In the genomic region with DNA sequence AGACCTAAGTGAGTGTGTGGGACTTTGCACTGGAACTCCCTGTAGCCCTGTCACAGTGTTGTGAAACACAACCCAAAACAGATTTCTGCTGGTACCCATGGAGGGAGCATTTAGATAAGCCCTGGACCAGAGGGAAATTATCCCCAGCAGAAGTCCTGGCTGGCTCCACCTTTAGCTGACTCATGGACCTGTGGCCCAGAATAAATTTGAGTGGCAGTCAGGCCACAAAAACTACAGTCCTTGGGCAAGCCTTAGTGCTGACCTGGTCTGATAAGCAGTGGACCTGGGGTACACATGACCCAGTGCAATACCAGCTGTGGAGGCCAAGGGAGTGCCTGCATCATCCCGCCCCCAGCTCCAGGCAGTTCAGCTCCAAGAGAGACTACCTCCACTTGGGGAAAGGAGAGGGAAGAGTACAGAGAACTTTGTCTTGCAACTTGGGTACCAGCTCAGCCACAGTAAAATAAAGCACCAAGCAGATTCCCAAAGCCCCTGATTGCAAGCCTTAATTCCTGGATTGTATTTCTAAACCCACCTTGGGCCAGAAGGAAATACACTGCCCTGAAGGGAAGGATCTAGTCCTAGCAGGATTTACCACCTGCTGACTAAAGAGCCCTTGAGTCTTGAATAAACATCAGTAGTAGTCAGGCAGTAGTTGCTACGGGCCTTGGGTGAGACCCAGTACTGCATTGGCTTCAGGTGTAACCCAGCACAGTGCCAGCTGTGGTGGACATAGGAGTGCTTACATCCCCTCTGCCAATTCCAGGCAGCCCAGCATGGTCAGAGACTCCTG, we compare ENCODE assay signal across 1 cellular context.
TF ChIP-seq lines count a peak whose summit lies in the region.

No MANE protein-coding gene starts in this region.

TF ChIP-seq in HepG2, 621 proteins besides CTCF, POLR2A, EP300 and RAD21 (continued from another document and continues in another):
- TF ChIP-seq, protein P1, sequence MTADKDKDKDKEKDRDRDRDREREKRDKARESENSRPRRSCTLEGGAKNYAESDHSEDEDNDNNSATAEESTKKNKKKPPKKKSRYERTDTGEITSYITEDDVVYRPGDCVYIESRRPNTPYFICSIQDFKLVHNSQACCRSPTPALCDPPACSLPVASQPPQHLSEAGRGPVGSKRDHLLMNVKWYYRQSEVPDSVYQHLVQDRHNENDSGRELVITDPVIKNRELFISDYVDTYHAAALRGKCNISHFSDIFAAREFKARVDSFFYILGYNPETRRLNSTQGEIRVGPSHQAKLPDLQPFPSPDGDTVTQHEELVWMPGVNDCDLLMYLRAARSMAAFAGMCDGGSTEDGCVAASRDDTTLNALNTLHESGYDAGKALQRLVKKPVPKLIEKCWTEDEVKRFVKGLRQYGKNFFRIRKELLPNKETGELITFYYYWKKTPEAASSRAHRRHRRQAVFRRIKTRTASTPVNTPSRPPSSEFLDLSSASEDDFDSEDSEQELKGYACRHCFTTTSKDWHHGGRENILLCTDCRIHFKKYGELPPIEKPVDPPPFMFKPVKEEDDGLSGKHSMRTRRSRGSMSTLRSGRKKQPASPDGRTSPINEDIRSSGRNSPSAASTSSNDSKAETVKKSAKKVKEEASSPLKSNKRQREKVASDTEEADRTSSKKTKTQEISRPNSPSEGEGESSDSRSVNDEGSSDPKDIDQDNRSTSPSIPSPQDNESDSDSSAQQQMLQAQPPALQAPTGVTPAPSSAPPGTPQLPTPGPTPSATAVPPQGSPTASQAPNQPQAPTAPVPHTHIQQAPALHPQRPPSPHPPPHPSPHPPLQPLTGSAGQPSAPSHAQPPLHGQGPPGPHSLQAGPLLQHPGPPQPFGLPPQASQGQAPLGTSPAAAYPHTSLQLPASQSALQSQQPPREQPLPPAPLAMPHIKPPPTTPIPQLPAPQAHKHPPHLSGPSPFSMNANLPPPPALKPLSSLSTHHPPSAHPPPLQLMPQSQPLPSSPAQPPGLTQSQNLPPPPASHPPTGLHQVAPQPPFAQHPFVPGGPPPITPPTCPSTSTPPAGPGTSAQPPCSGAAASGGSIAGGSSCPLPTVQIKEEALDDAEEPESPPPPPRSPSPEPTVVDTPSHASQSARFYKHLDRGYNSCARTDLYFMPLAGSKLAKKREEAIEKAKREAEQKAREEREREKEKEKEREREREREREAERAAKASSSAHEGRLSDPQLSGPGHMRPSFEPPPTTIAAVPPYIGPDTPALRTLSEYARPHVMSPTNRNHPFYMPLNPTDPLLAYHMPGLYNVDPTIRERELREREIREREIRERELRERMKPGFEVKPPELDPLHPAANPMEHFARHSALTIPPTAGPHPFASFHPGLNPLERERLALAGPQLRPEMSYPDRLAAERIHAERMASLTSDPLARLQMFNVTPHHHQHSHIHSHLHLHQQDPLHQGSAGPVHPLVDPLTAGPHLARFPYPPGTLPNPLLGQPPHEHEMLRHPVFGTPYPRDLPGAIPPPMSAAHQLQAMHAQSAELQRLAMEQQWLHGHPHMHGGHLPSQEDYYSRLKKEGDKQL (CRISPR knock-in tag; IDR thresholded peaks at IDR 0.05; ENCODE audit: low read depth), result no peak
- no peak for TF ChIP-seq ZNF230 (CRISPR knock-in tag; IDR thresholded peaks at IDR 0.05)
- no peak for TF ChIP-seq ZNF430 (CRISPR knock-in tag; IDR thresholded peaks at IDR 0.05)
- TF ChIP-seq HOXA9 (CRISPR knock-in tag; IDR thresholded peaks at IDR 0.05; ENCODE audit: borderline replicate concordance), result no peak
- TF ChIP-seq, protein P2, sequence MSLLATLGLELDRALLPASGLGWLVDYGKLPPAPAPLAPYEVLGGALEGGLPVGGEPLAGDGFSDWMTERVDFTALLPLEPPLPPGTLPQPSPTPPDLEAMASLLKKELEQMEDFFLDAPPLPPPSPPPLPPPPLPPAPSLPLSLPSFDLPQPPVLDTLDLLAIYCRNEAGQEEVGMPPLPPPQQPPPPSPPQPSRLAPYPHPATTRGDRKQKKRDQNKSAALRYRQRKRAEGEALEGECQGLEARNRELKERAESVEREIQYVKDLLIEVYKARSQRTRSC (CRISPR knock-in tag; IDR thresholded peaks at IDR 0.05; ENCODE audit: low read depth), result no peak
- TF ChIP-seq, protein P3, sequence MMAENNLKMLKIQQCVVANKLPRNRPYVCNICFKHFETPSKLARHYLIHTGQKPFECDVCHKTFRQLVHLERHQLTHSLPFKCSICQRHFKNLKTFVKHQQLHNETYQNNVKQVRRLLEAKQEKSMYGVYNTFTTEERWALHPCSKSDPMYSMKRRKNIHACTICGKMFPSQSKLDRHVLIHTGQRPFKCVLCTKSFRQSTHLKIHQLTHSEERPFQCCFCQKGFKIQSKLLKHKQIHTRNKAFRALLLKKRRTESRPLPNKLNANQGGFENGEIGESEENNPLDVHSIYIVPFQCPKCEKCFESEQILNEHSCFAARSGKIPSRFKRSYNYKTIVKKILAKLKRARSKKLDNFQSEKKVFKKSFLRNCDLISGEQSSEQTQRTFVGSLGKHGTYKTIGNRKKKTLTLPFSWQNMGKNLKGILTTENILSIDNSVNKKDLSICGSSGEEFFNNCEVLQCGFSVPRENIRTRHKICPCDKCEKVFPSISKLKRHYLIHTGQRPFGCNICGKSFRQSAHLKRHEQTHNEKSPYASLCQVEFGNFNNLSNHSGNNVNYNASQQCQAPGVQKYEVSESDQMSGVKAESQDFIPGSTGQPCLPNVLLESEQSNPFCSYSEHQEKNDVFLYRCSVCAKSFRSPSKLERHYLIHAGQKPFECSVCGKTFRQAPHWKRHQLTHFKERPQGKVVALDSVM (CRISPR knock-in tag; IDR thresholded peaks at IDR 0.05), result no peak
- no peak for TF ChIP-seq ZNF30 (CRISPR knock-in tag; IDR thresholded peaks at IDR 0.05)
- 0 out of 2 replicates have a peak, but pooled peaks have one; percentile 54 for TF ChIP-seq ZFP90 (CRISPR knock-in tag; IDR thresholded peaks at IDR 0.05; ENCODE audit: borderline replicate concordance)
- no peak for TF ChIP-seq NFRKB (IDR thresholded peaks at IDR 0.05)
- TF ChIP-seq NFE2 (CRISPR knock-in tag; IDR thresholded peaks at IDR 0.05), result peak; percentile 65; the same call in 1 of the 2 replicates
- TF ChIP-seq ZNF660 (CRISPR knock-in tag; IDR thresholded peaks at IDR 0.05; ENCODE audit: borderline replicate concordance, low read depth), result no peak
- no peak for TF ChIP-seq ZNF781 (CRISPR knock-in tag; IDR thresholded peaks at IDR 0.05; ENCODE audit: borderline replicate concordance, not compliant biosample characterization)
- no peak for TF ChIP-seq ZNF737 (CRISPR knock-in tag; IDR thresholded peaks at IDR 0.05; ENCODE audit: borderline replicate concordance)
- TF ChIP-seq, protein P4, sequence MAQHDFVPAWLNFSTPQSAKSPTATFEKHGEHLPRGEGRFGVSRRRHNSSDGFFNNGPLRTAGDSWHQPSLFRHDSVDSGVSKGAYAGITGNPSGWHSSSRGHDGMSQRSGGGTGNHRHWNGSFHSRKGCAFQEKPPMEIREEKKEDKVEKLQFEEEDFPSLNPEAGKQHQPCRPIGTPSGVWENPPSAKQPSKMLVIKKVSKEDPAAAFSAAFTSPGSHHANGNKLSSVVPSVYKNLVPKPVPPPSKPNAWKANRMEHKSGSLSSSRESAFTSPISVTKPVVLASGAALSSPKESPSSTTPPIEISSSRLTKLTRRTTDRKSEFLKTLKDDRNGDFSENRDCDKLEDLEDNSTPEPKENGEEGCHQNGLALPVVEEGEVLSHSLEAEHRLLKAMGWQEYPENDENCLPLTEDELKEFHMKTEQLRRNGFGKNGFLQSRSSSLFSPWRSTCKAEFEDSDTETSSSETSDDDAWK (CRISPR knock-in tag; IDR thresholded peaks at IDR 0.05), result no peak
- no peak for TF ChIP-seq MIER3 (CRISPR knock-in tag; IDR thresholded peaks at IDR 0.05; ENCODE audit: borderline replicate concordance)
- peak; percentile 60; the same call in 1 of the 2 replicates for TF ChIP-seq CEBPB (IDR thresholded peaks at IDR 0.05; ENCODE audit: borderline replicate concordance, low read depth, low read length)
- TF ChIP-seq ZNF33B (CRISPR knock-in tag; IDR thresholded peaks at IDR 0.05), result no peak
- peak; percentile 73; the same call in 1 of the 2 replicates for TF ChIP-seq ZNF350 (CRISPR knock-in tag; IDR thresholded peaks at IDR 0.05; ENCODE audit: borderline replicate concordance, low read depth)
- TF ChIP-seq, protein P5, sequence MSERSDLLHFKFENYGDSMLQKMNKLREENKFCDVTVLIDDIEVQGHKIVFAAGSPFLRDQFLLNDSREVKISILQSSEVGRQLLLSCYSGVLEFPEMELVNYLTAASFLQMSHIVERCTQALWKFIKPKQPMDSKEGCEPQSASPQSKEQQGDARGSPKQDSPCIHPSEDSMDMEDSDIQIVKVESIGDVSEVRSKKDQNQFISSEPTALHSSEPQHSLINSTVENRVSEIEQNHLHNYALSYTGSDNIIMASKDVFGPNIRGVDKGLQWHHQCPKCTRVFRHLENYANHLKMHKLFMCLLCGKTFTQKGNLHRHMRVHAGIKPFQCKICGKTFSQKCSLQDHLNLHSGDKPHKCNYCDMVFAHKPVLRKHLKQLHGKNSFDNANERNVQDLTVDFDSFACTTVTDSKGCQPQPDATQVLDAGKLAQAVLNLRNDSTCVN (CRISPR knock-in tag; IDR thresholded peaks at IDR 0.05; ENCODE audit: borderline replicate concordance), result no peak
- TF ChIP-seq, protein P6, sequence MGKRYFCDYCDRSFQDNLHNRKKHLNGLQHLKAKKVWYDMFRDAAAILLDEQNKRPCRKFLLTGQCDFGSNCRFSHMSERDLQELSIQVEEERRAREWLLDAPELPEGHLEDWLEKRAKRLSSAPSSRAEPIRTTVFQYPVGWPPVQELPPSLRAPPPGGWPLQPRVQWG (CRISPR knock-in tag; IDR thresholded peaks at IDR 0.05; ENCODE audit: borderline replicate concordance, low read depth), result no peak
- no peak for TF ChIP-seq SETDB1 (CRISPR knock-in tag; IDR thresholded peaks at IDR 0.05; ENCODE audit: borderline replicate concordance)
- 0 out of 2 replicates have a peak, but pooled peaks have one; percentile 59 for TF ChIP-seq MEF2D (CRISPR knock-in tag; IDR thresholded peaks at IDR 0.05)
- TF ChIP-seq, protein P7, sequence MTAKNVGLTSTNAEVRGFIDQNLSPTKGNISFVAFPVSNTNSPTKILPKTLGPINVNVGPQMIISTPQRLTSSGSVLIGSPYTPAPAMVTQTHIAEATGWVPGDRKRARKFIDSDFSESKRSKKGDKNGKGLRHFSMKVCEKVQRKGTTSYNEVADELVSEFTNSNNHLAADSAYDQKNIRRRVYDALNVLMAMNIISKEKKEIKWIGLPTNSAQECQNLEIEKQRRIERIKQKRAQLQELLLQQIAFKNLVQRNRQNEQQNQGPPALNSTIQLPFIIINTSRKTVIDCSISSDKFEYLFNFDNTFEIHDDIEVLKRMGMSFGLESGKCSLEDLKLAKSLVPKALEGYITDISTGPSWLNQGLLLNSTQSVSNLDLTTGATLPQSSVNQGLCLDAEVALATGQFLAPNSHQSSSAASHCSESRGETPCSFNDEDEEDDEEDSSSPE (CRISPR knock-in tag; IDR thresholded peaks at IDR 0.05), result no peak
- TF ChIP-seq, protein P8, sequence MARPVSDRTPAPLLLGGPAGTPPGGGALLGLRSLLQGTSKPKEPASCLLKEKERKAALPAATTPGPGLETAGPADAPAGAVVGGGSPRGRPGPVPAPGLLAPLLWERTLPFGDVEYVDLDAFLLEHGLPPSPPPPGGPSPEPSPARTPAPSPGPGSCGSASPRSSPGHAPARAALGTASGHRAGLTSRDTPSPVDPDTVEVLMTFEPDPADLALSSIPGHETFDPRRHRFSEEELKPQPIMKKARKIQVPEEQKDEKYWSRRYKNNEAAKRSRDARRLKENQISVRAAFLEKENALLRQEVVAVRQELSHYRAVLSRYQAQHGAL (CRISPR knock-in tag; IDR thresholded peaks at IDR 0.05; ENCODE audit: not compliant biosample characterization), result no peak
- 0 out of 2 replicates have a peak, but pooled peaks have one; percentile 46 for TF ChIP-seq EEA1 (CRISPR knock-in tag; IDR thresholded peaks at IDR 0.05; ENCODE audit: borderline replicate concordance)
- TF ChIP-seq ZNF329 (CRISPR knock-in tag; IDR thresholded peaks at IDR 0.05; ENCODE audit: low read depth), result no peak
- no peak for TF ChIP-seq RFXANK (CRISPR knock-in tag; IDR thresholded peaks at IDR 0.05)
- peak; percentile 38; the same call in 1 of the 2 replicates for TF ChIP-seq PHF20 (CRISPR knock-in tag; IDR thresholded peaks at IDR 0.05)
- TF ChIP-seq, protein P9, sequence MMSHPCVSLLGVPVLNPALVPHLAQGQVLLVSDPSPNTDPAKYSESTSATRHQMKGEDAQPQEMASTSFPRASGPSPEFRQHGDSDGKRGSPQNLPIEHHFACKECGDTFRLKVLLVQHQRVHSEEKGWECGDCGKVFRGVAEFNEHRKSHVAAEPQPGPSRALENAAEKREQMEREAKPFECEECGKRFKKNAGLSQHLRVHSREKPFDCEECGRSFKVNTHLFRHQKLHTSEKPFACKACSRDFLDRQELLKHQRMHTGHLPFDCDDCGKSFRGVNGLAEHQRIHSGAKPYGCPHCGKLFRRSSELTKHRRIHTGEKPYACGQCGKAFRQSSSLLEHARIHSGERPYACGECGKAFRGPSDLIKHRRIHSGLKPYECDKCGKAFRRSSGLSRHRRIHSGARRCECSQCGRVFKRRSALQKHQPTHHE (CRISPR knock-in tag; IDR thresholded peaks at IDR 0.05; ENCODE audit: borderline replicate concordance), result no peak
- no peak for TF ChIP-seq KMT2A (CRISPR knock-in tag; IDR thresholded peaks at IDR 0.05)
- TF ChIP-seq ASH2L (IDR thresholded peaks at IDR 0.05; ENCODE audit: insufficient read length, low read depth, low read length), result peak; percentile 22
